1 cellular context compared by ENCODE assay signal in the genomic region with DNA sequence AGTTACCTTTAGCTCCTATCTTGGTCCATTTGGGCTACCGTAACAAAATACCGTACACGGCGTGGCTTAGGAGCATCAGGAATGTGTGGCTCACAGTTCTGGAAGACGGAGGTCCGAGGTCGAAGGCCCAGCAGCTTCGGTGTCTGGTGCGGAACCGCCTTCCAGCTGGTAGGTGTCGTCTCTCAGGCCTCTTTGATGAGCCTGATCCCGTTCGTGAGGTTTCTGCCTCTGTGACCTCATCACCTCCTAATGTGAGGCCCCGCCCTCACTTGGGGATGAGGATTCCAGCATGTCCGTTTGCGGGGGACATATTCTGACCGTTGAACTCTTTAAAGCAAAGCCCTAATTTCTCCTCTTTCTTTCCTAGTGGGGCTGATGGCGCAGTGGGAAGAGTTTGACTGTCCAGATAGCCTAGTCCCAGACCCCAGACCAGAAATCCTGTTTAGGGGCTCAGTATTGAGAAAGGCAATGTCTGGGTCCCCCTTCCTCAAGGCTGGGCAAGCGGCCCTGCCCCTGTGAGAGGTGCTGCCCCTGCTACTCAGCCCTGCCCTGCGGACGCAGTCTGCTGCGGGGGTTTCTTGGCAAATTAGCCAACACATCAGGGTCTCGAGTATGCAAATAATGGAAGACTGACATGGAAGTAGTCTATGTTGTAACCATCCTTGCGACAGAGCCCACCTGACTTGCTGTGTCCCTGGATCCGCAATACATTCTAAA.
TF ChIP-seq lines count a peak whose summit lies in the region.

No MANE protein-coding gene starts in this region.

TF ChIP-seq in IMR-90, 13 proteins besides CTCF, POLR2A, EP300 and RAD21:
- TF ChIP-seq MXI1 (IDR thresholded peaks at IDR 0.05; ENCODE audit: borderline replicate concordance, low read depth, low read length) (no peak), RFX5 (IDR thresholded peaks at IDR 0.05; ENCODE audit: low read depth, low read length) (no peak)
- TF ChIP-seq, protein P1, sequence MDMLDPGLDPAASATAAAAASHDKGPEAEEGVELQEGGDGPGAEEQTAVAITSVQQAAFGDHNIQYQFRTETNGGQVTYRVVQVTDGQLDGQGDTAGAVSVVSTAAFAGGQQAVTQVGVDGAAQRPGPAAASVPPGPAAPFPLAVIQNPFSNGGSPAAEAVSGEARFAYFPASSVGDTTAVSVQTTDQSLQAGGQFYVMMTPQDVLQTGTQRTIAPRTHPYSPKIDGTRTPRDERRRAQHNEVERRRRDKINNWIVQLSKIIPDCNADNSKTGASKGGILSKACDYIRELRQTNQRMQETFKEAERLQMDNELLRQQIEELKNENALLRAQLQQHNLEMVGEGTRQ (IDR thresholded peaks at IDR 0.05; ENCODE audit: low read depth, low read length): no peak
